8 cellular contexts compared by ENCODE assay signal in genomic region chr2:55620123-55620779, GRCh38. TPM values are rescaled to one million over a fixed set of nuclear protein-coding genes. Genes with fewer than 3 reads are reported as not detected.
A peak's percentile ranks its signal among the peaks of the same experiment; 100 is the strongest.
DNase-seq lines count a peak whose midpoint lies in the region; ATAC-seq and TF ChIP-seq lines count a peak whose summit lies in the region.

No MANE protein-coding gene starts in this region.

- H3K27ac ChIP-seq in brain microvascular endothelial cell: no peak overlapping the region
- H3K27ac ChIP-seq in caudate nucleus (ENCODE audit: low read depth, low read length): no peak overlapping the region

- POLR2A ChIA-PET in activated CD4-positive, alpha-beta T cell treated with anti-CD3 and anti-CD28 coated beads, Interleukin-2, amount 10 ng/mL, durations not matched to agents 7 days and 5 days (lab: Charles Lee): no interaction called here

- CTCF ChIA-PET in activated CD4-positive, alpha-beta T cell treated with anti-CD3 and anti-CD28 coated beads, Interleukin-2, amount 10 ng/mL, durations not matched to agents 7 days and 5 days (lab: Charles Lee): interaction anchor here (1.1 kb wide), 1 partner anchor 632 kb away, joined by 4 read pairs; no protein-coding TSS in a partner anchor

- TF ChIP-seq CTCF in brain microvascular endothelial cell (IDR thresholded peaks at IDR 0.05; ENCODE audit: low read depth, low read length, missing control alignments) (peak; percentile 61), osteocyte (IDR thresholded peaks at IDR 0.05) (peak; percentile 37)

- H3K27me3 ChIP-seq in brain microvascular endothelial cell (replicated peaks): no peaks in the 10 kb centered on the region

- ATAC-seq in HG03095 (IDR thresholded peaks at IDR 0.05; ENCODE audit: unreplicated experiment): no peak

- H3K4me1 Mint-ChIP-seq in activated CD4-positive, alpha-beta T cell treated with anti-CD3 and anti-CD28 coated beads, Interleukin-2, amount 10 ng/mL, durations not matched to agents 7 days and 5 days: peaks cover 49% of the 10 kb centered on the region
- H3K4me1 Mint-ChIP-seq in osteocyte (ENCODE audit: unreplicated experiment): peaks cover 10% of the 10 kb centered on the region

- H3K27me3 Mint-ChIP-seq in activated CD4-positive, alpha-beta T cell treated with anti-CD3 and anti-CD28 coated beads, Interleukin-2, amount 10 ng/mL, durations not matched to agents 7 days and 5 days: no peaks in the 10 kb centered on the region
- no peaks in the 10 kb centered on the region for H3K27me3 Mint-ChIP-seq in osteocyte (ENCODE audit: unreplicated experiment)

- peaks cover 2% of the 10 kb centered on the region for H3K36me3 ChIP-seq in brain microvascular endothelial cell (replicated peaks)

- no peak overlapping the region for H3K4me3 ChIP-seq in brain microvascular endothelial cell (ENCODE audit: low read depth, low read length)

- H3K27ac Mint-ChIP-seq in activated CD4-positive, alpha-beta T cell treated with anti-CD3 and anti-CD28 coated beads, Interleukin-2, amount 10 ng/mL, durations not matched to agents 7 days and 5 days: peak overlapping the region; percentile 9
- H3K27ac Mint-ChIP-seq in osteocyte (ENCODE audit: unreplicated experiment): no peak overlapping the region

- DNase-seq in activated CD4-positive, alpha-beta T cell treated with anti-CD3 and anti-CD28 coated beads, Interleukin-2, amount 10 ng/mL, durations not matched to agents 7 days and 5 days: no peak
- no peak for DNase-seq in activated CD4-positive, alpha-beta T cell treated with anti-CD3 and anti-CD28 coated beads, Interleukin-2, amount 50 U/mL, for 4 hours
- DNase-seq in NCI-H1694 (lab: John Stamatoyannopoulos, UW) (peak; percentile 7), brain microvascular endothelial cell (no peak), osteocyte (ENCODE audit: extremely low spot score, unreplicated experiment) (no peak), COLO829 (ENCODE audit: low spot score) (no peak), caudate nucleus (lab: John Stamatoyannopoulos, UW) (no peak)

- in situ Hi-C loops in brain microvascular endothelial cell (cut with HindIII; ENCODE audit: low pct_ligation_motif_present, low sequenced_read_pairs): no loop called here

- peaks cover 19% of the 10 kb centered on the region for H3K36me3 Mint-ChIP-seq in activated CD4-positive, alpha-beta T cell treated with anti-CD3 and anti-CD28 coated beads, Interleukin-2, amount 10 ng/mL, durations not matched to agents 7 days and 5 days (ENCODE audit: low read depth)
- peaks cover 3% of the 10 kb centered on the region for H3K36me3 Mint-ChIP-seq in osteocyte (ENCODE audit: unreplicated experiment)

- H3K9me3 Mint-ChIP-seq in activated CD4-positive, alpha-beta T cell treated with anti-CD3 and anti-CD28 coated beads, Interleukin-2, amount 10 ng/mL, durations not matched to agents 7 days and 5 days: no peaks in the 10 kb centered on the region
- no peaks in the 10 kb centered on the region for H3K9me3 Mint-ChIP-seq in osteocyte (ENCODE audit: unreplicated experiment)

- H3K4me3 Mint-ChIP-seq in activated CD4-positive, alpha-beta T cell treated with anti-CD3 and anti-CD28 coated beads, Interleukin-2, amount 10 ng/mL, durations not matched to agents 7 days and 5 days: no peak overlapping the region
- H3K4me3 Mint-ChIP-seq in osteocyte (ENCODE audit: unreplicated experiment): no peak overlapping the region

RNA-seq across cellular contexts. Expression of gene PPP4R3B, which starts 2.8 kb away (rescaled TPM):
- 10 to 100 TPM; 76.1 to 80.9 TPM for total RNA-seq in activated CD4-positive, alpha-beta T cell treated with anti-CD3 and anti-CD28 coated beads, Interleukin-2, amount 10 ng/mL, durations not matched to agents 7 days and 5 days
- total RNA-seq in osteocyte: 49.7 and 53.4 TPM in 2 replicates
